ENCODE assay signal across 8 cellular contexts in the genomic region with DNA sequence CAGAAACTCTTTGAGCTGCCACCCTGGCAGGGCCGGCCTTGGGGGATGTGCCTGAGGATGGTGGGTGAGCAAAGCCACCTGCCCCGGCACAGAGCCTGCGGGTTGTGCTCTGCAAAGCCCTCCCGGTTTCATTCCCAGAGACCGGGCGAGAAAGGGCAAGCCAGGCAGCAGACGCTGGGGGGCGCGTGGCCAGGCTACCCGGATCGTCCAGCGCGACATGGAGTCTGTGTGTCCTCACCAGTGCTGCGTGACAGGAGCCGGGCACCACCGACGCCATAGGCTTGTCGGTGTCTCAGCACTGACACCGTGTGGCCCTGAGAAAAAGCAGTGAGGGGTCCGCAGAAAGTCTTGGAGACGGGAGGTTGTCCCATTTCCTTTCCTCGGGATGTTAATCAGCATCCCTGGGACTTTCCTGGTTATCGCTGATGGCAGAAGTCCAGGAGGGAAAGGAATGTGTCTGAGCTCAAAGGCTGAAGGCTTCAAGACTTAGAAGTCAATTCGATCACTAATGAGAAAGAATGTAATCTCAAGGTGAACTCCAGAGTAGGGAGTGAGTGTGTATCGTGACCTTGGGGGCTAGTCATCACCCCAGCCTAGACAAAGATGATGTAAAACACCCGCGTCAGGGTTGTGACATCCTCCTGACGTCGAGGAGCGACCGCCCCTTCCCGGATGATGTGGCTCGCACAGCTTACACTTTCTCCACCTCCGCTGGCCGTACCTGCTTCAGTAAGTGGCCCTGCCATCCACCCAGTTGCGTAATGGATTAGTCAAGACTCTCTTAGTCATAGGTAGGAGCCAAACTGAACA. TPM values are rescaled to one million over a fixed set of nuclear protein-coding genes. Genes with fewer than 3 reads are reported as not detected.
DNase-seq lines count a peak whose midpoint lies in the region; ATAC-seq and TF ChIP-seq lines count a peak whose summit lies in the region.

No MANE protein-coding gene starts in this region.

- intact Hi-C loops in tibial artery (cut with DNase I; ENCODE audit: low total_unique reads) = no loop called here

- ATAC-seq in GM19035 (IDR thresholded peaks at IDR 0.05; ENCODE audit: unreplicated experiment) = no peak

- H3K9me3 Mint-ChIP-seq in IgD-negative memory B cell = peaks cover 0 to 3% (median 0%) of the 10 kb centered on the region in 3 donors

- peak overlapping the region; percentile 43 to 64 for H3K4me3 ChIP-seq in neutrophil (ENCODE audit: low read depth in 1 of 2, low read length in 1 of 2)
- H3K4me3 ChIP-seq in tibial artery = peak overlapping the region in 1 of 2 donors; percentile 19

- peaks cover 24% of the 10 kb centered on the region for H3K27me3 Mint-ChIP-seq in IgD-negative memory B cell

- peaks cover 0 to 6% (median 2%) of the 10 kb centered on the region in 3 donors for H3K4me1 Mint-ChIP-seq in IgD-negative memory B cell

- no peaks in the 10 kb centered on the region for H3K9me3 ChIP-seq in neutrophil
- no peaks in the 10 kb centered on the region for H3K9me3 ChIP-seq in tibial artery

- H3K36me3 ChIP-seq in neutrophil (no peaks in the 10 kb centered on the region), tibial artery (no peaks in the 10 kb centered on the region)

- peak; percentile 97 for DNase-seq in DMS53 (lab: John Stamatoyannopoulos, UW)
- peak; percentile 67 for DNase-seq in RPMI8226
- peak; percentile 70 for DNase-seq in activated naive CD4-positive, alpha-beta T cell treated with Interleukin-2 at 50 U/mL for 16 hours
- DNase-seq in globus pallidus (ENCODE audit: low spot score) = peak; percentile 54
- peak in 1 of 2 donors; percentile 57 for DNase-seq in tibial artery

- H3K27me3 ChIP-seq in neutrophil = peaks cover 25% of the 10 kb centered on the region
- peaks cover 0 to 21% of the 10 kb centered on the region in 2 donors for H3K27me3 ChIP-seq in tibial artery

- no peak overlapping the region for H3K27ac Mint-ChIP-seq in IgD-negative memory B cell

- H3K27ac ChIP-seq in neutrophil (peak overlapping the region; percentile 65), tibial artery (no peak overlapping the region)

- TF ChIP-seq CTCF in neutrophil (IDR thresholded peaks at IDR 0.05) (no peak), tibial artery (IDR thresholded peaks at IDR 0.05) (peak; percentile 52 to 53)

- no peaks in the 10 kb centered on the region for H3K36me3 Mint-ChIP-seq in IgD-negative memory B cell

- peak overlapping the region in 3 of 4 donors; percentile 30 to 76 (median 68) for H3K4me3 Mint-ChIP-seq in IgD-negative memory B cell

- H3K4me1 ChIP-seq in neutrophil (ENCODE audit: control insufficient read depth in 1 of 2, insufficient read depth in 1 of 2, low read depth in 1 of 2, low read length in 1 of 2) (peaks cover 16% of the 10 kb centered on the region in 2 experiments), tibial artery (peaks cover 0 to 9% (median 4%) of the 10 kb centered on the region in 4 donors)

RNA-seq across cellular contexts. Expression of a gene that starts 36.3 kb away (rescaled TPM):
- polyA plus RNA-seq in IgD-negative memory B cell = not detected

RNA-seq across cellular contexts. Expression of a gene that starts 37.2 kb away (rescaled TPM):
- not detected for polyA plus RNA-seq in IgD-negative memory B cell
